ENCODE assay signal across 8 cellular contexts in genomic region chr7:64308019-64308275, GRCh38. TPM values are rescaled to one million over a fixed set of nuclear protein-coding genes. Genes with fewer than 3 reads are reported as not detected.
A peak's percentile ranks its signal among the peaks of the same experiment; 100 is the strongest.
DNase-seq lines count a peak whose midpoint lies in the region; ATAC-seq and TF ChIP-seq lines count a peak whose summit lies in the region.

No MANE protein-coding gene starts in this region.

- H3K4me1 ChIP-seq in heart right ventricle (peaks cover 0 to 18% (median 6%) of the 10 kb centered on the region in 9 donors), right lobe of liver (peaks cover 0 to 4% (median 0%) of the 10 kb centered on the region in 4 donors)

- H3K27ac Mint-ChIP-seq in activated naive CD8-positive, alpha-beta T cell = peak overlapping the region; percentile 96
- H3K27ac Mint-ChIP-seq in type B pancreatic cell = no peak overlapping the region

- H3K4me3 ChIP-seq in heart right ventricle (peak overlapping the region in 9 of 10 donors; percentile 50 to 68 (median 64)), right lobe of liver (peak overlapping the region; percentile 39 to 68 (median 64))

- no peaks in the 10 kb centered on the region for H3K9me3 ChIP-seq in heart right ventricle
- H3K9me3 ChIP-seq in right lobe of liver = no peaks in the 10 kb centered on the region

- H3K9me3 Mint-ChIP-seq in activated naive CD8-positive, alpha-beta T cell (ENCODE audit: low read depth) = no peaks in the 10 kb centered on the region
- H3K9me3 Mint-ChIP-seq in type B pancreatic cell = no peaks in the 10 kb centered on the region

- H3K27ac ChIP-seq in heart right ventricle = peak overlapping the region in 9 of 10 donors; percentile 54 to 91 (median 82)
- H3K27ac ChIP-seq in right lobe of liver = peak overlapping the region; percentile 53 to 78 (median 60)

- H3K4me3 Mint-ChIP-seq in activated naive CD8-positive, alpha-beta T cell = peak overlapping the region; percentile 95
- no peak overlapping the region for H3K4me3 Mint-ChIP-seq in type B pancreatic cell

- peaks cover 30% of the 10 kb centered on the region for H3K4me1 Mint-ChIP-seq in activated naive CD8-positive, alpha-beta T cell (ENCODE audit: low read depth)
- H3K4me1 Mint-ChIP-seq in type B pancreatic cell (ENCODE audit: unreplicated experiment) = no peaks in the 10 kb centered on the region

- H3K36me3 ChIP-seq in heart right ventricle (peaks cover 0 to 2% (median 0%) of the 10 kb centered on the region in 9 donors), right lobe of liver (no peaks in the 10 kb centered on the region)

- H3K27me3 ChIP-seq in heart right ventricle = no peaks in the 10 kb centered on the region
- no peaks in the 10 kb centered on the region for H3K27me3 ChIP-seq in right lobe of liver

- intact Hi-C loops in heart right ventricle (cut with DNase I) (loop anchor here in 5 of 10 donors (5.0 to 10.0 kb wide), 6 partner anchors 254 to 403 kb away; partner anchors contain the start of genes ZNF680 (in 3 of the 5) and ZNF107 (in 1 of the 5)), Right ventricle myocardium inferior (cut with DNase I) (loop anchor here (5.0 kb wide), 1 partner anchor 259 kb away; no protein-coding TSS in a partner anchor), right lobe of liver (cut with DNase I) (no loop called here)

- ATAC-seq in heart right ventricle (peak in 2 of 8 donors; percentile 1), Right ventricle myocardium inferior (no peak), right lobe of liver (no peak), GM21737 (IDR thresholded peaks at IDR 0.05; ENCODE audit: unreplicated experiment) (no peak)

- no peaks in the 10 kb centered on the region for H3K36me3 Mint-ChIP-seq in activated naive CD8-positive, alpha-beta T cell
- no peaks in the 10 kb centered on the region for H3K36me3 Mint-ChIP-seq in type B pancreatic cell

- WGBS in heart right ventricle, 2 donors = 53 to 54% methylated on average over 7 of the region's 7 CpGs
- WGBS in right lobe of liver (ENCODE audit: insufficient coverage, low coverage, low lambda C conversion rate, missing lambda C conversion rate) = 51% methylated on average over 7 of the region's 7 CpGs

- no peak for TF ChIP-seq POLR2A in right lobe of liver (IDR thresholded peaks at IDR 0.05)

- H3K27me3 Mint-ChIP-seq in activated naive CD8-positive, alpha-beta T cell = no peaks in the 10 kb centered on the region
- no peaks in the 10 kb centered on the region for H3K27me3 Mint-ChIP-seq in type B pancreatic cell

- DNase-seq in heart right ventricle (no peak), Right ventricle myocardium inferior (ENCODE audit: missing footprints) (no peak), right lobe of liver (no peak), type B pancreatic cell (ENCODE audit: extremely low spot score, unreplicated experiment) (peak; percentile 13), NCI-H2171 treated with DMSO at 0.1 percent for 48 hours (lab: John Stamatoyannopoulos, UW) (no peak)
- DNase-seq in activated CD4-positive, alpha-beta T cell treated with anti-CD3 and anti-CD28 coated beads, Interleukin-2, amount 50 U/mL, for 1 hour = no peak

- TF ChIP-seq CTCF in heart right ventricle (IDR thresholded peaks at IDR 0.05) (no peak), right lobe of liver (IDR thresholded peaks at IDR 0.05) (no peak), type B pancreatic cell (conservative IDR thresholded peaks at IDR 0.05) (no peak)

RNA-seq across cellular contexts. Expression of gene ZNF736, which starts 5.8 kb away (rescaled TPM):
- total RNA-seq in heart right ventricle (1 to 10 TPM; 4.4 to 8.4 (median 6.4) TPM), Right ventricle myocardium inferior (3.4 TPM), right lobe of liver (1 to 10 TPM; 3.0 to 6.7 (median 4.1) TPM), type B pancreatic cell (ENCODE audit: low replicate concordance) (not detected in 2 replicates)
- 1 to 10 TPM in 1 of 2 donors, under 1 TPM in 1; 0.93 to 6.4 TPM for polyA plus RNA-seq in heart right ventricle
